In the genomic region with DNA sequence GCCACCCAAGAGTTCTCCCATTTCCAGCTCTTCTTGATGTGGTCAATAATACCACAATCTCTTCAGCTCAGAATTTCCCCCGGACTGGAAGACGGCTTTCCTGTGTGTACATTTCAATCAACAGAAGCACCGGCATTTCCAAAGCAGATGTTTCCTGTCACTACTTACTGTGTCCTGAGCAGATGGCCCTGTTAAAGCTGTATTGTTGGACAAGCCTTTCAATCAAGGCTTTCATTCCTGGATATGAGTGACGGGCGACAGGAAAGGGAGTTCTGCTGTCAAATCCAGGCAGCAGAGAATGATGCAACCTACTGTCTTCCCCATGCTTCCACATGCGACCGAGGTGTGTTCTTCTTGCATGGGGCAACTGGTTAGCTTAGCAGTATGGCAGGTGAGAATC, we compare ENCODE assay signal across 16 cellular contexts.
DNase-seq lines count a peak whose midpoint lies in the region; ATAC-seq and TF ChIP-seq lines count a peak whose summit lies in the region.
"Had no signal": no experiment of that assay in that cellular context is flagged by ENCODE, and none has a peak within 500 bp of the region (broad histone marks: within the 10 kb centered on the region; RNA-seq: fewer than 3 reads in every experiment).

No MANE protein-coding gene starts in this region.

- ATAC-seq in right lobe of liver = peak; percentile 30 to 67 (median 62)
- no peak for ATAC-seq in GM19455 (IDR thresholded peaks at IDR 0.05; ENCODE audit: unreplicated experiment)
- ATAC-seq: sciatic nerve had no signal

- DNase-seq in COR-L47 (lab: John Stamatoyannopoulos, UW) (peak; percentile 6), NCI-H128 (lab: John Stamatoyannopoulos, UW; ENCODE audit: unreplicated experiment) (peak; percentile 36), NCI-H82 (lab: John Stamatoyannopoulos, UW) (peak; percentile 96), right lobe of liver (no peak), NOMO-1 (lab: John Stamatoyannopoulos, UW; ENCODE audit: unreplicated experiment in 2 of 2) (no peak), inferior parietal cortex (ENCODE audit: extremely low spot score) (no peak), DMS114 treated with DMSO at 0.1 percent for 48 hours (lab: John Stamatoyannopoulos, UW; ENCODE audit: unreplicated experiment) (no peak)
- DNase-seq: activated CD4-positive, CD25-positive, alpha-beta regulatory T cell; activated gamma-delta T cell; anterior cingulate cortex; EL; foreskin melanocyte; stimulated activated CD8-positive, alpha-beta memory T cell treated with anti-CD3 and anti-CD28 coated beads, Interleukin-4, amount 100 ng/mL, for 48 hours; testis had no signal

- no peak for TF ChIP-seq CTCF in right lobe of liver (IDR thresholded peaks at IDR 0.05)

- no peaks in the 10 kb centered on the region for H3K9me3 ChIP-seq in right lobe of liver
- H3K9me3 ChIP-seq: testis had no signal

- no peak for TF ChIP-seq POLR2A in right lobe of liver (IDR thresholded peaks at IDR 0.05)

- no peak overlapping the region for H3K4me3 ChIP-seq in right lobe of liver
- H3K4me3 ChIP-seq: testis had no signal

- 38% methylated on average over 7 of the region's 7 CpGs for WGBS in right lobe of liver (ENCODE audit: insufficient coverage, low coverage, low lambda C conversion rate, missing lambda C conversion rate)

- intact Hi-C loops in right lobe of liver (cut with DNase I) = no loop called here

- no peak overlapping the region for H3K27ac ChIP-seq in right lobe of liver
- H3K27ac ChIP-seq: testis had no signal

- no peaks in the 10 kb centered on the region for H3K27me3 ChIP-seq in right lobe of liver
- H3K27me3 ChIP-seq: testis had no signal

- no peaks in the 10 kb centered on the region for H3K4me1 ChIP-seq in right lobe of liver
- H3K4me1 ChIP-seq: testis had no signal

- no peaks in the 10 kb centered on the region for H3K36me3 ChIP-seq in right lobe of liver

Comparison
In these comparisons a context has a peak if more than half of its experiments do, and no peak if none do; other contexts are left out.
1. DNase-seq: peak in COR-L47 (single experiment), NCI-H128 (single experiment) and NCI-H82 (single experiment); none in right lobe of liver (0 of 3), NOMO-1 (0 of 2), inferior parietal cortex (single experiment) and DMS114 treated with DMSO at 0.1 percent for 48 hours (single experiment).